In genomic region chr9:137320555-137321384, GRCh38 we compare ENCODE assay signal across 9 cellular contexts. TPM values are rescaled to one million over a fixed set of nuclear protein-coding genes. Genes with fewer than 3 reads are reported as not detected.
A peak's percentile ranks its signal among the peaks of the same experiment; 100 is the strongest.
DNase-seq lines count a peak whose midpoint lies in the region; ATAC-seq, FAIRE-seq and TF ChIP-seq lines count a peak whose summit lies in the region.
"Had no signal": no experiment of that assay in that cellular context is flagged by ENCODE, and none has a peak within 500 bp of the region (broad histone marks: within the 10 kb centered on the region; RNA-seq: fewer than 3 reads in every experiment).

No MANE protein-coding gene starts in this region.

- TF ChIP-seq POLR2A in GM12892 (IDR thresholded peaks at IDR 0.05; ENCODE audit: low read depth, low read length), result no peak

- no peak for FAIRE-seq in GM12892 (lab: Jason Lieb, UNC)

- CTCF ChIA-PET in HEK293T (lab: Yijun Ruan, JAX), result interaction anchor here (0.6 to 1.8 kb wide), 2 partner anchors 19 to 170 kb away, joined by 4 to 6 read pairs; partner anchors contain the start of gene NRARP

- TF ChIP-seq CTCF in foreskin fibroblast (IDR thresholded peaks at IDR 0.05; ENCODE audit: low read depth, low read length), result no peak

- intact Hi-C loops in posterior vena cava (cut with DNase I), result no loop called here

- peak; percentile 40 for DNase-seq in GM12892 (ENCODE audit: insufficient read length)
- peak; percentile 25 for DNase-seq in NOMO-1 treated with dmso at 0.1 percent for 144 hours (lab: John Stamatoyannopoulos, UW; ENCODE audit: unreplicated experiment)
- peak; percentile 62 for DNase-seq in ecto neural progenitor cell (ENCODE audit: low spot score)
- peak; percentile 76 for DNase-seq in posterior vena cava (ENCODE audit: low spot score)
- no peak for DNase-seq in NCI-H1092 (lab: John Stamatoyannopoulos, UW)
- no peak for DNase-seq in foreskin fibroblast
- DNase-seq in HEK293T (ENCODE audit: extremely low spot score), result no peak

- ATAC-seq in HG03175 (IDR thresholded peaks at IDR 0.05; ENCODE audit: unreplicated experiment), result no peak

- POLR2A ChIA-PET in HEK293T (lab: Yijun Ruan, JAX), result no interaction called here

- H3K4me3 ChIP-seq in foreskin fibroblast (ENCODE audit: low read depth in 1 of 2, low read length in 2 of 2), result no peak overlapping the region
- H3K4me3 ChIP-seq: SK-N-MC had no signal

TF ChIP-seq in HEK293T, 16 proteins besides CTCF, POLR2A, EP300 and RAD21:
- no peak for TF ChIP-seq FOXM1 (IDR thresholded peaks at IDR 0.05; ENCODE audit: borderline replicate concordance)
- no peak for TF ChIP-seq NFRKB (IDR thresholded peaks at IDR 0.05)
- TF ChIP-seq ZNF384 (IDR thresholded peaks at IDR 0.05), result no peak
- no peak for TF ChIP-seq ELF4 (IDR thresholded peaks at IDR 0.05)
- no peak for TF ChIP-seq CTBP1 (IDR thresholded peaks at IDR 0.05; ENCODE audit: borderline replicate concordance)
TF ChIP-seq in HEK293T: peak in this region for 0.

RNA-seq across cellular contexts. Expression of gene NRARP, which starts 18.7 kb away (rescaled TPM):
- polyA plus RNA-seq in GM12892 (2012; ENCODE audit: missing spikeins), result 0.95 TPM
- total RNA-seq in posterior vena cava, result 1 to 10 TPM; 5.6 to 9.0 TPM

RNA-seq across cellular contexts. Expression of gene TOR4A, which starts 43.2 kb away (rescaled TPM):
- 2.1 TPM for polyA plus RNA-seq in GM12892 (2012; ENCODE audit: missing spikeins)
- 1 to 10 TPM; 5.3 to 7.0 TPM for total RNA-seq in posterior vena cava

Comparison
In these comparisons a context has a peak if more than half of its experiments do, and no peak if none do; other contexts are left out.
1. DNase-seq: peak in GM12892 (single experiment), NOMO-1 treated with dmso at 0.1 percent for 144 hours (single experiment), ecto neural progenitor cell (single experiment) and posterior vena cava (single experiment); none in NCI-H1092 (single experiment), foreskin fibroblast (0 of 2) and HEK293T (single experiment).